8 cellular contexts compared by ENCODE assay signal in genomic region chr3:38453914-38454178, GRCh38. TPM values are rescaled to one million over a fixed set of nuclear protein-coding genes. Genes with fewer than 3 reads are reported as not detected.
A peak's percentile ranks its signal among the peaks of the same experiment; 100 is the strongest.
DNase-seq lines count a peak whose midpoint lies in the region; ATAC-seq, FAIRE-seq and TF ChIP-seq lines count a peak whose summit lies in the region.

No MANE protein-coding gene starts in this region.

- peaks cover 38% of the 10 kb centered on the region for H3K79me1 ChIP-seq in mesenchymal stem cell (replicated peaks; ENCODE audit: low read length, poor library complexity, severe bottlenecking)

- ATAC-seq in heart right ventricle = no peak
- ATAC-seq in left cardiac atrium = no peak
- ATAC-seq in GM12878 = no peak
- no peak for ATAC-seq in sciatic nerve
- no peak for ATAC-seq in GM18867 (IDR thresholded peaks at IDR 0.05; ENCODE audit: unreplicated experiment)

- in situ Hi-C loops in GM12878 (cut with MboI) = no loop called here

- SMC1A ChIA-PET in GM12878 (lab: Charles Lee; ENCODE audit: uncharacterized antibody, unreplicated experiment) = no interaction called here

- H2BK5ac ChIP-seq in mesenchymal stem cell (ENCODE audit: low read depth, low read length, poor library complexity, severe bottlenecking) = no peak overlapping the region

- H4K8ac ChIP-seq in mesenchymal stem cell (ENCODE audit: low read length) = peak overlapping the region; percentile 96

- no peak for TF ChIP-seq RAD21 in GM12878 (IDR thresholded peaks at IDR 0.05; ENCODE audit: insufficient read depth, low read depth, low read length)

- H2BK12ac ChIP-seq in mesenchymal stem cell (ENCODE audit: low read length in 2 of 2) = peak overlapping the region in 1 of 2 experiments; percentile 75

- peak overlapping the region; percentile 98 for H4K91ac ChIP-seq in mesenchymal stem cell (ENCODE audit: low read length)

- FAIRE-seq in GM12878 (lab: Jason Lieb, UNC) = no peak

- peak overlapping the region in 1 of 2 experiments; percentile 87 for H3K23ac ChIP-seq in mesenchymal stem cell (ENCODE audit: low read length in 2 of 2)

- H3K14ac ChIP-seq in mesenchymal stem cell (ENCODE audit: low read length in 2 of 2) = peak overlapping the region in 1 of 2 experiments; percentile 96

- no peak for TF ChIP-seq EP300 in GM12878 (IDR thresholded peaks at IDR 0.05; ENCODE audit: borderline replicate concordance in 1 of 2, control insufficient read depth in 1 of 2, low read depth in 2 of 2, low read length in 2 of 2)

- H3K4me1 ChIP-seq in heart right ventricle (peaks cover 4 to 46% (median 31%) of the 10 kb centered on the region in 9 donors), GM12878 (ENCODE audit: control insufficient read depth, insufficient read depth, low read length) (peaks cover 15% of the 10 kb centered on the region), mesenchymal stem cell (ENCODE audit: control insufficient read depth, insufficient read depth, low read depth, low read length) (peaks cover 19% of the 10 kb centered on the region), uterus (peaks cover 0 to 14% of the 10 kb centered on the region in 2 donors)

- H3K27ac ChIP-seq in heart right ventricle (peak overlapping the region; percentile 70 to 92 (median 86)), GM12878 (ENCODE audit: control insufficient read depth, insufficient read depth) (no peak overlapping the region; the same call in 1 of the 2 replicates), mesenchymal stem cell (ENCODE audit: low read length, poor library complexity, severe bottlenecking) (no peak overlapping the region), uterus (peak overlapping the region; percentile 87 to 94)

- WGBS in heart right ventricle, 2 donors = 0 to 1% methylated on average over 28 to 36 of the region's 36 CpGs
- WGBS in GM12878 (ENCODE audit: insufficient coverage, insufficient replicate concordance, low lambda C conversion rate, missing lambda C conversion rate) = no CpG with 5 or more reads among the region's 36 CpGs
- WGBS in mesenchymal stem cell = under 1% methylated on average over 30 of the region's 36 CpGs

- peak overlapping the region; percentile 95 to 96 for H3K4ac ChIP-seq in mesenchymal stem cell (ENCODE audit: low read depth in 1 of 2, low read length in 2 of 2)

- H3K4me2 ChIP-seq in GM12878 (ENCODE audit: control insufficient read depth, insufficient read depth) (peak overlapping the region; percentile 99; the same call in 1 of the 2 replicates), mesenchymal stem cell (ENCODE audit: low read length, poor library complexity, severe bottlenecking) (peak overlapping the region; percentile 100)

- DNase-seq in heart right ventricle (no peak), left cardiac atrium (no peak), GM12878 (ENCODE audit: low read depth, low spot score) (no peak), mesenchymal stem cell (no peak), uterus (no peak), sciatic nerve (ENCODE audit: low spot score) (no peak), putamen (ENCODE audit: low spot score) (no peak)

- H4K20me1 ChIP-seq in GM12878 (ENCODE audit: control insufficient read depth, insufficient read depth) = peaks cover 4% of the 10 kb centered on the region; the same call in 1 of the 2 replicates

- POLR2A ChIA-PET in GM12878 (lab: Charles Lee) = no interaction called here

- H3K79me2 ChIP-seq in GM12878 (ENCODE audit: control insufficient read depth, insufficient read depth, low read length) = no peaks in the 10 kb centered on the region; the same call in 1 of the 2 replicates

- H3K9ac ChIP-seq in GM12878 (ENCODE audit: control insufficient read depth, insufficient read depth, low read length) (peak overlapping the region; percentile 67; the same call in 1 of the 2 replicates), mesenchymal stem cell (ENCODE audit: low read length) (peak overlapping the region; percentile 72)

- H2AK5ac ChIP-seq in mesenchymal stem cell (ENCODE audit: low read length, severe bottlenecking) = no peak overlapping the region

- intact Hi-C loops in heart right ventricle (cut with DNase I) (loop anchor here in 2 of 10 donors (10.0 kb wide), 1 partner anchor 319 kb away; the partner anchor contains the start of genes ACAA1 (in 2 of the 2) and MYD88 (in 2 of the 2)), left cardiac atrium (cut with DNase I) (no loop called here), GM12878 (cut with micrococcal nuclease; ENCODE audit: unreplicated experiment) (no loop called here), uterus (cut with DNase I; ENCODE audit: low total_unique reads) (no loop called here), sciatic nerve (cut with DNase I) (no loop called here)

- H3K4me3 ChIP-seq in heart right ventricle = peak overlapping the region; percentile 68 to 98 (median 85)
- H3K4me3 ChIP-seq in GM12878 = peak overlapping the region; percentile 64; the same call in 1 of the 2 replicates
- H3K4me3 ChIP-seq in mesenchymal stem cell (ENCODE audit: insufficient read depth in 1 of 2, low read depth in 1 of 2, low read length in 2 of 2) = peak overlapping the region; percentile 84 to 85
- H3K4me3 ChIP-seq in uterus = peak overlapping the region; percentile 54 to 98

- peak overlapping the region; percentile 19 for H2BK15ac ChIP-seq in mesenchymal stem cell (ENCODE audit: low read depth, poor library complexity, severe bottlenecking)

- peak overlapping the region; percentile 57 for H2BK120ac ChIP-seq in mesenchymal stem cell (ENCODE audit: low read depth, low read length)

- peaks cover 0 to 29% (median 0%) of the 10 kb centered on the region in 7 donors for H3K27me3 ChIP-seq in heart right ventricle
- no peaks in the 10 kb centered on the region; a peak in 1 of 4 replicates for H3K27me3 ChIP-seq in GM12878 (replicated peaks in 1 of 2; ENCODE audit: control insufficient read depth in 2 of 2, insufficient read depth in 2 of 2, low read length in 1 of 2)
- H3K27me3 ChIP-seq in mesenchymal stem cell (ENCODE audit: control insufficient read depth in 1 of 2, insufficient read depth in 1 of 2, low read length in 2 of 2) = peaks cover 0 to 5% of the 10 kb centered on the region in 2 experiments
- no peaks in the 10 kb centered on the region for H3K27me3 ChIP-seq in uterus

- peak overlapping the region; percentile 74 for H2AFZ ChIP-seq in GM12878 (ENCODE audit: control insufficient read depth, low read depth, low read length)
- peak overlapping the region; percentile 83 for H2AFZ ChIP-seq in mesenchymal stem cell (ENCODE audit: low read depth, low read length)

- RAD21 ChIA-PET in GM12878 (lab: Charles Lee; ENCODE audit: unreplicated experiment) = no interaction called here

- no TSS peak for BruUV-seq in GM12878 (replicated peaks; lab: Mats Ljungman, UMichigan)

- no peak for TF ChIP-seq CTCF in heart right ventricle (IDR thresholded peaks at IDR 0.05)
- TF ChIP-seq CTCF in GM12878 (IDR thresholded peaks at IDR 0.05 in 2 of 3, conservative IDR thresholded peaks at IDR 0.05 in 1 of 3; ENCODE audit: control insufficient read depth in 2 of 3, extremely low read depth in 1 of 3, insufficient read depth in 1 of 3, low read depth in 3 of 3, low read length in 3 of 3) = no peak
- TF ChIP-seq CTCF in uterus (IDR thresholded peaks at IDR 0.05) = no peak

- TF ChIP-seq POLR2A in GM12878 (IDR thresholded peaks at IDR 0.05; ENCODE audit: low read depth, low read length) (no peak), uterus (IDR thresholded peaks at IDR 0.05) (no peak)

- peak overlapping the region; percentile 70 to 98 for H3K18ac ChIP-seq in mesenchymal stem cell (ENCODE audit: low read depth in 1 of 2, low read length in 2 of 2)

- CTCF ChIA-PET in GM12878 (lab: Yijun Ruan, JAX) = no interaction called here

- no peaks in the 10 kb centered on the region for H3K9me3 ChIP-seq in heart right ventricle
- H3K9me3 ChIP-seq in GM12878 (replicated peaks; ENCODE audit: control insufficient read depth, insufficient read depth, low read length) = no peaks in the 10 kb centered on the region; the same call in 2 of the 3 replicates
- peaks cover 3% of the 10 kb centered on the region for H3K9me3 ChIP-seq in mesenchymal stem cell (ENCODE audit: control insufficient read depth, low read length)
- H3K9me3 ChIP-seq in uterus = no peaks in the 10 kb centered on the region

- no peaks in the 10 kb centered on the region for H3K36me3 ChIP-seq in heart right ventricle
- no peaks in the 10 kb centered on the region for H3K36me3 ChIP-seq in GM12878 (ENCODE audit: control insufficient read depth in 2 of 2, insufficient read depth in 2 of 2, low read length in 1 of 2)
- no peaks in the 10 kb centered on the region for H3K36me3 ChIP-seq in mesenchymal stem cell (ENCODE audit: control insufficient read depth in 1 of 2, insufficient read depth in 2 of 2, low read depth in 1 of 2, low read length in 2 of 2)
- H3K36me3 ChIP-seq in uterus = no peaks in the 10 kb centered on the region

RNA-seq across cellular contexts. Expression of gene ACVR2B, which starts 0.2 kb away (rescaled TPM):
- total RNA-seq in heart right ventricle (1 to 10 TPM; 3.7 to 7.6 (median 6.3) TPM), left cardiac atrium (1 to 10 TPM; 4.8 to 6.6 TPM), GM12878 (2014; rRNA removed) (1.4 and 1.5 TPM in 2 replicates), GM12878 (2014; rRNA removed; fragmentation: Illumina TruSeq; extraction: Trizol) (1.4 and 1.7 TPM in 2 replicates), GM12878 (2021) (2.4 and 3.2 TPM in 2 replicates), uterus (10 to 100 TPM in 2 of 4 donors, 1 to 10 TPM in 2; 3.1 to 13.8 (median 9.4) TPM), sciatic nerve (13.1 TPM)
- polyA plus RNA-seq in heart right ventricle (1 to 10 TPM in 1 of 2 donors, under 1 TPM in 1; 0.43 to 1.4 TPM), GM12878 (2011; rRNA removed) (2.9 TPM in 2 replicates), GM12878 (2014; fragmentation: Illumina TruSeq; extraction: Trizol) (0.85 and 1.2 TPM in 2 replicates), GM12878 (2014; fragmentation: Nextera tagmentation; extraction: Ambion mirVana) (under 1 TPM; 0.27 to 0.29 TPM), GM12878 (2014; rRNA removed) (0.70 and 0.87 TPM in 2 replicates), GM12878 (2016; fragmentation: Nextera tagmentation; extraction: Ambion mirVana) (1 to 10 TPM in 1 of 2 experiments, under 1 TPM in 1; 0.76 to 1.2 TPM)
- total RNA-seq in GM12878 (2013; cell fraction: nucleolus; rRNA removed) = 32.6 and 35.1 TPM in 2 replicates
- 0.96 TPM for polyA plus RNA-seq in GM12878 (2011; ENCODE audit: low read depth)
- polyA plus RNA-seq in GM12878 (2011; cell fraction: cytosol; rRNA removed) = 2.4 and 3.1 TPM in 2 replicates
- 5.1 and 5.4 TPM in 2 replicates for polyA plus RNA-seq in GM12878 (2011; cell fraction: nucleus; rRNA removed)
- 0.97 and 1.5 TPM in 2 replicates for polyA plus RNA-seq in GM12878 (2012)
- 13.1 and 14.3 TPM in 2 replicates for polyA minus RNA-seq in GM12878 (2011; rRNA and poly(A)+ RNA removed)
- 3.2 and 3.6 TPM in 2 replicates for polyA minus RNA-seq in GM12878 (2011; cell fraction: cytosol; rRNA and poly(A)+ RNA removed)
- 6.3 and 10.2 TPM in 2 replicates for polyA minus RNA-seq in GM12878 (2011; cell fraction: nucleus; rRNA and poly(A)+ RNA removed)
- polyA plus RNA-seq in mesenchymal stem cell (2013, experiment 1 of 2) = 1.2 TPM
- 1.1 TPM for polyA plus RNA-seq in mesenchymal stem cell (2013, experiment 2 of 2)

RNA-seq across cellular contexts. Expression of gene EXOG, which starts 42.3 kb away (rescaled TPM):
- total RNA-seq in heart right ventricle (10 to 100 TPM; 11.9 to 38.9 (median 25.4) TPM), left cardiac atrium (10 to 100 TPM; 17.8 to 20.5 TPM), GM12878 (2014; rRNA removed) (17.3 and 19.4 TPM in 2 replicates), GM12878 (2014; rRNA removed; fragmentation: Illumina TruSeq; extraction: Trizol) (16.9 and 17.0 TPM in 2 replicates), GM12878 (2021) (16.9 and 19.8 TPM in 2 replicates), uterus (10 to 100 TPM in 2 of 4 donors, 1 to 10 TPM in 2; 6.2 to 22.8 (median 13.8) TPM), sciatic nerve (16.7 TPM)
- polyA plus RNA-seq in heart right ventricle (10 to 100 TPM; 10.7 to 39.9 TPM), GM12878 (2011; rRNA removed) (20.7 and 22.1 TPM in 2 replicates), GM12878 (2014; fragmentation: Illumina TruSeq; extraction: Trizol) (18.6 and 24.5 TPM in 2 replicates), GM12878 (2014; fragmentation: Nextera tagmentation; extraction: Ambion mirVana) (1 to 10 TPM; 7.8 to 8.6 TPM), GM12878 (2014; rRNA removed) (20.9 and 22.1 TPM in 2 replicates), GM12878 (2016; fragmentation: Nextera tagmentation; extraction: Ambion mirVana) (10 to 100 TPM; 20.4 to 20.6 TPM)
- total RNA-seq in GM12878 (2013; cell fraction: nucleolus; rRNA removed) = 50.0 and 55.9 TPM in 2 replicates
- polyA plus RNA-seq in GM12878 (2011; ENCODE audit: low read depth) = 7.0 TPM
- 10.9 and 12.4 TPM in 2 replicates for polyA plus RNA-seq in GM12878 (2011; cell fraction: cytosol; rRNA removed)
- 22.9 and 31.0 TPM in 2 replicates for polyA plus RNA-seq in GM12878 (2011; cell fraction: nucleus; rRNA removed)
- 6.6 and 9.4 TPM in 2 replicates for polyA plus RNA-seq in GM12878 (2012)
- polyA minus RNA-seq in GM12878 (2011; rRNA and poly(A)+ RNA removed) = 17.0 and 26.2 TPM in 2 replicates
- 4.8 and 5.5 TPM in 2 replicates for polyA minus RNA-seq in GM12878 (2011; cell fraction: cytosol; rRNA and poly(A)+ RNA removed)
- polyA minus RNA-seq in GM12878 (2011; cell fraction: nucleus; rRNA and poly(A)+ RNA removed) = 9.8 and 17.5 TPM in 2 replicates
- polyA plus RNA-seq in mesenchymal stem cell (2013, experiment 1 of 2) = 8.5 TPM
- polyA plus RNA-seq in mesenchymal stem cell (2013, experiment 2 of 2) = 7.9 TPM

Comparison
In these comparisons a context has a peak if more than half of its experiments do, and no peak if none do; other contexts are left out.
1. H3K27ac ChIP-seq: peak in heart right ventricle (10 of 10) and uterus (2 of 2); none in GM12878 (single experiment) and mesenchymal stem cell (single experiment).
2. Peak in every context shown above with its lines, with median percentiles within 50 percentile points of each other: H3K4me3 ChIP-seq.